Comparison of ENCODE assay signal across 8 cellular contexts in genomic region chr5:1801954-1802295, GRCh38. TPM values are rescaled to one million over a fixed set of nuclear protein-coding genes. Genes with fewer than 3 reads are reported as not detected.
A peak's percentile ranks its signal among the peaks of the same experiment; 100 is the strongest.
DNase-seq lines count a peak whose midpoint lies in the region; ATAC-seq and TF ChIP-seq lines count a peak whose summit lies in the region.

No MANE protein-coding gene starts in this region.

- H3K9me3 ChIP-seq in Peyer's patch = no peaks in the 10 kb centered on the region

- H3K27me3 Mint-ChIP-seq in activated CD4-positive, alpha-beta T cell treated with anti-CD3 and anti-CD28 coated beads, Interleukin-2, amount 10 ng/mL, durations not matched to agents 7 days and 5 days = no peaks in the 10 kb centered on the region
- H3K27me3 Mint-ChIP-seq in osteocyte (ENCODE audit: unreplicated experiment) = no peaks in the 10 kb centered on the region

- peak overlapping the region; percentile 99 for H3K27ac Mint-ChIP-seq in activated CD4-positive, alpha-beta T cell treated with anti-CD3 and anti-CD28 coated beads, Interleukin-2, amount 10 ng/mL, durations not matched to agents 7 days and 5 days
- H3K27ac Mint-ChIP-seq in osteocyte (ENCODE audit: unreplicated experiment) = peak overlapping the region; percentile 50

- H3K4me3 Mint-ChIP-seq in activated CD4-positive, alpha-beta T cell treated with anti-CD3 and anti-CD28 coated beads, Interleukin-2, amount 10 ng/mL, durations not matched to agents 7 days and 5 days = peak overlapping the region; percentile 100
- H3K4me3 Mint-ChIP-seq in osteocyte (ENCODE audit: unreplicated experiment) = peak overlapping the region; percentile 97

- no peaks in the 10 kb centered on the region for H3K27me3 ChIP-seq in Peyer's patch

- peak overlapping the region; percentile 82 to 94 (median 87) for H3K4me3 ChIP-seq in Peyer's patch

- H3K27ac ChIP-seq in Peyer's patch (peak overlapping the region; percentile 77 to 89 (median 86)), epithelial cell of prostate (peak overlapping the region; percentile 63)

- no peak for TF ChIP-seq POLR2A in Peyer's patch (IDR thresholded peaks at IDR 0.05)

- CTCF ChIA-PET in activated CD4-positive, alpha-beta T cell treated with anti-CD3 and anti-CD28 coated beads, Interleukin-2, amount 10 ng/mL, durations not matched to agents 7 days and 5 days (lab: Charles Lee) = interaction anchor here (1.0 to 2.0 kb wide), 2 partner anchors 9 to 38 kb away, joined by 3 to 7 read pairs; no protein-coding TSS in a partner anchor

- peaks cover 50% of the 10 kb centered on the region for H3K4me1 Mint-ChIP-seq in activated CD4-positive, alpha-beta T cell treated with anti-CD3 and anti-CD28 coated beads, Interleukin-2, amount 10 ng/mL, durations not matched to agents 7 days and 5 days
- H3K4me1 Mint-ChIP-seq in osteocyte (ENCODE audit: unreplicated experiment) = peaks cover 35% of the 10 kb centered on the region

- peaks cover 47% of the 10 kb centered on the region for H3K36me3 Mint-ChIP-seq in activated CD4-positive, alpha-beta T cell treated with anti-CD3 and anti-CD28 coated beads, Interleukin-2, amount 10 ng/mL, durations not matched to agents 7 days and 5 days (ENCODE audit: low read depth)
- H3K36me3 Mint-ChIP-seq in osteocyte (ENCODE audit: unreplicated experiment) = peaks cover 37% of the 10 kb centered on the region

- no peaks in the 10 kb centered on the region for H3K9me3 Mint-ChIP-seq in activated CD4-positive, alpha-beta T cell treated with anti-CD3 and anti-CD28 coated beads, Interleukin-2, amount 10 ng/mL, durations not matched to agents 7 days and 5 days
- no peaks in the 10 kb centered on the region for H3K9me3 Mint-ChIP-seq in osteocyte (ENCODE audit: unreplicated experiment)

- DNase-seq in activated CD4-positive, alpha-beta T cell treated with anti-CD3 and anti-CD28 coated beads, Interleukin-2, amount 10 ng/mL, durations not matched to agents 7 days and 5 days = no peak
- DNase-seq in activated CD4-positive, alpha-beta T cell treated with anti-CD3 and anti-CD28 coated beads, Interleukin-2, amount 50 U/mL, for 4 hours = no peak
- DNase-seq in Peyer's patch (no peak), epithelial cell of prostate (ENCODE audit: low read depth, low spot score) (no peak), osteocyte (ENCODE audit: extremely low spot score, unreplicated experiment) (no peak), pons (ENCODE audit: low spot score) (no peak)
- no peak for DNase-seq in stimulated activated CD8-positive, alpha-beta memory T cell treated with anti-CD3 and anti-CD28 coated beads, Interleukin-4, amount 100 ng/mL, for 48 hours

- POLR2A ChIA-PET in activated CD4-positive, alpha-beta T cell treated with anti-CD3 and anti-CD28 coated beads, Interleukin-2, amount 10 ng/mL, durations not matched to agents 7 days and 5 days (lab: Charles Lee) = interaction anchor here (0.7 to 1.5 kb wide), 2 partner anchors 9 to 37 kb away, joined by 3 to 5 read pairs; no protein-coding TSS in a partner anchor

- no peak for ATAC-seq in HG03045 (IDR thresholded peaks at IDR 0.05; ENCODE audit: unreplicated experiment)

- peaks cover 0 to 57% (median 0%) of the 10 kb centered on the region in 3 donors for H3K36me3 ChIP-seq in Peyer's patch

- H3K4me1 ChIP-seq in Peyer's patch = peaks cover 0 to 24% (median 3%) of the 10 kb centered on the region in 4 donors

- TF ChIP-seq CTCF in Peyer's patch (IDR thresholded peaks at IDR 0.05) (no peak), osteocyte (IDR thresholded peaks at IDR 0.05) (no peak)

RNA-seq across cellular contexts. Expression of gene NDUFS6, which starts 0.7 kb away (rescaled TPM):
- total RNA-seq in activated CD4-positive, alpha-beta T cell treated with anti-CD3 and anti-CD28 coated beads, Interleukin-2, amount 10 ng/mL, durations not matched to agents 7 days and 5 days = 10 to 100 TPM; 20.8 to 31.7 TPM
- total RNA-seq in Peyer's patch = 10 to 100 TPM; 27.4 to 86.5 (median 47.6) TPM
- 31.7 and 35.1 TPM in 2 replicates for total RNA-seq in osteocyte

RNA-seq across cellular contexts. Expression of gene MRPL36, which starts 2.3 kb away (rescaled TPM):
- 10 to 100 TPM; 41.5 to 46.9 TPM for total RNA-seq in activated CD4-positive, alpha-beta T cell treated with anti-CD3 and anti-CD28 coated beads, Interleukin-2, amount 10 ng/mL, durations not matched to agents 7 days and 5 days
- total RNA-seq in Peyer's patch = 10 to 100 TPM; 21.9 to 23.9 (median 23.3) TPM
- total RNA-seq in osteocyte = 44.0 and 51.9 TPM in 2 replicates
